In the genomic region with DNA sequence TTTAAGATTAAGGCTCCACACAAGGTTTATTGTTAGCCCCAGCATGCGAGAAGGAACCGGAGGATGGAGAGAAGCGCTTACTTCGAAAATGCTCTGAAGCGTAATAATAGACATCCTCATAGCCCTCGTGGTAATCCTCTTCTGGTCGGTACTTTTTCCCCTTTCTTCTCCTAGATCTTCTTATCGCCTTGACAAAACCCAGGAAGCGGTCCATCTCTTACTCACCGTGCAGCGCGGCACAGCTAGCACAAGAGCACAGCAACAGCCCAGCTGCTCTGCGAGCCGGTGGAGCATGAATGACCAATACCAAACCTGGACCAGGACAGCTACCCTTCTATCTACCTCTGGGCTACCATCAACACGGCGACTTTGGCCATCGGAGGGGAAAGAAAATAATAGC, we compare ENCODE assay signal across 12 cellular contexts.
DNase-seq lines count a peak whose midpoint lies in the region; ATAC-seq and TF ChIP-seq lines count a peak whose summit lies in the region.
"Had no signal": no experiment of that assay in that cellular context is flagged by ENCODE, and none has a peak within 500 bp of the region (broad histone marks: within the 10 kb centered on the region; RNA-seq: fewer than 3 reads in every experiment).

No MANE protein-coding gene starts in this region.

- no peak overlapping the region for H3K27ac ChIP-seq in breast epithelium
- H3K27ac ChIP-seq in tibial nerve = no peak overlapping the region
- H3K27ac ChIP-seq: VCaP had no signal

- ATAC-seq in HG03045 (IDR thresholded peaks at IDR 0.05; ENCODE audit: unreplicated experiment) = no peak
- ATAC-seq: left ventricle myocardium superior had no signal

- no peak for TF ChIP-seq CTCF in breast epithelium (IDR thresholded peaks at IDR 0.05)
- TF ChIP-seq CTCF in tibial nerve (IDR thresholded peaks at IDR 0.05) = no peak

- TF ChIP-seq POLR2A in breast epithelium (IDR thresholded peaks at IDR 0.05) = no peak
- TF ChIP-seq POLR2A in tibial nerve (IDR thresholded peaks at IDR 0.05) = no peak

- no peaks in the 10 kb centered on the region for H3K9me3 ChIP-seq in breast epithelium
- no peaks in the 10 kb centered on the region for H3K9me3 ChIP-seq in tibial nerve

- H3K36me3 ChIP-seq in breast epithelium = no peaks in the 10 kb centered on the region
- no peaks in the 10 kb centered on the region for H3K36me3 ChIP-seq in tibial nerve

- H3K4me1 ChIP-seq in breast epithelium (no peaks in the 10 kb centered on the region), tibial nerve (no peaks in the 10 kb centered on the region)

- DNase-seq in Ammon's horn (ENCODE audit: low spot score) = peak; percentile 16
- DNase-seq in NCI-H1105 treated with DMSO at 0.1 percent for 48 hours (lab: John Stamatoyannopoulos, UW) = peak; percentile 62
- DNase-seq in SK-N-DZ (ENCODE audit: low spot score) = peak; percentile 75
- DNase-seq in iPS-NIHi7 (ENCODE audit: extremely low spot score) = peak; percentile 17
- DNase-seq in breast epithelium (ENCODE audit: low spot score in 2 of 2) = no peak
- DNase-seq in tibial nerve (ENCODE audit: low spot score in 2 of 2) = no peak
- DNase-seq in OCI-M1 (lab: John Stamatoyannopoulos, UW) = no peak
- DNase-seq: activated naive CD8-positive, alpha-beta T cell treated with anti-CD3 and anti-CD28 coated beads, Interleukin-2, amount 10 ng/mL, durations not matched to agents 7 days and 5 days; foreskin fibroblast; left ventricle myocardium superior had no signal

- intact Hi-C loops in breast epithelium (cut with DNase I; ENCODE audit: low total_unique reads) = no loop called here

- H3K27me3 ChIP-seq in breast epithelium = no peaks in the 10 kb centered on the region
- H3K27me3 ChIP-seq in tibial nerve = no peaks in the 10 kb centered on the region

- WGBS in tibial nerve, 2 donors = 52 to 59% methylated on average over 17 of the region's 17 CpGs

- TF ChIP-seq EP300 in tibial nerve (IDR thresholded peaks at IDR 0.05) = no peak

- H3K4me3 ChIP-seq in breast epithelium (no peak overlapping the region), tibial nerve (no peak overlapping the region)

Comparison
In these comparisons a context has a peak if more than half of its experiments do, and no peak if none do; other contexts are left out.
1. DNase-seq: peak in Ammon's horn (single experiment), NCI-H1105 treated with DMSO at 0.1 percent for 48 hours (single experiment), SK-N-DZ (single experiment) and iPS-NIHi7 (single experiment); none in breast epithelium (0 of 2), tibial nerve (0 of 2) and OCI-M1 (single experiment).